Comparison of ENCODE assay signal across 9 cellular contexts in the genomic region with DNA sequence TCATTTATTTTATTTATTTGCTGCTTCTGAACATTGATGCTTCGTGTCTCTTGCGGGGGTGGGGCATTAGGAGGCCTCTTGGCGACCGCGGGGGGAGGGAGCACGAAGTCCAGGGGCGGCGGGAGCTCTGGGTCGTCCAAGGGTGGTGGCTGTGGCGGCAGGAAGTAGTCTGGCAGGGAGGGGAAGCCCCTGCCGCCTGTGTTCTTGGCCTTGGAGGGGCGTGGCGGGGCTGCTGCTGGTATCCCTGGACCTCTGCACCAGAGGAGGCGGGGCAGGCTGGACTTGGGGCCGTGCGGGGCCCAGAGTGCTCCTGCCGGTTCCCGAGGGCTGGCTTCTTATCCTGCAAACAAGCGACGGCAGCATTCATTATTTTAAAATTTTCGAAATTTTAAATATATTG.
DNase-seq lines count a peak whose midpoint lies in the region; ATAC-seq, FAIRE-seq and TF ChIP-seq lines count a peak whose summit lies in the region.
"Had no signal": no experiment of that assay in that cellular context is flagged by ENCODE, and none has a peak within 500 bp of the region (broad histone marks: within the 10 kb centered on the region; RNA-seq: fewer than 3 reads in every experiment).

No MANE protein-coding gene starts in this region.

- H3K79me2 ChIP-seq in H1 (ENCODE audit: control insufficient read depth in 1 of 2, insufficient read depth in 2 of 2, low read length in 2 of 2): no peaks in the 10 kb centered on the region
- H3K79me2 ChIP-seq in PC-3 (ENCODE audit: low read length): no peaks in the 10 kb centered on the region

- TF ChIP-seq POLR2A in H1 (IDR thresholded peaks at IDR 0.05; ENCODE audit: control extremely low read depth in 1 of 2, low read depth in 2 of 2, low read length in 2 of 2): no peak

- H3K23me2 ChIP-seq in H1 (ENCODE audit: low read depth, low read length): no peaks in the 10 kb centered on the region

- H3K4me1 ChIP-seq in H1 (replicated peaks in 1 of 4; ENCODE audit: control insufficient read depth in 3 of 4, insufficient read depth in 4 of 4, low read length in 3 of 4) (no peaks in the 10 kb centered on the region), PC-3 (ENCODE audit: insufficient read depth, low read length) (no peaks in the 10 kb centered on the region)

- WGBS in H1 (ENCODE audit: extremely low coverage in 1 of 2, insufficient coverage in 1 of 2, insufficient read length in 1 of 2, insufficient replicate concordance in 2 of 2, low coverage in 1 of 2, low lambda C conversion rate in 2 of 2, missing lambda C conversion rate in 1 of 2), 2 experiments: 6% methylated on average over 21 of the region's 21 CpGs; no CpG with 5 or more reads in 1 of the 2 experiments

- H3K56ac ChIP-seq in H1 (replicated peaks; ENCODE audit: insufficient read length, low read depth, low read length): no peak overlapping the region

- no peak overlapping the region for H3K4ac ChIP-seq in H1 (replicated peaks; ENCODE audit: insufficient read length, low read depth, low read length)

- no peak for FAIRE-seq in H1 (lab: Jason Lieb, UNC)

- peak overlapping the region; percentile 52 to 61 for H3K4me2 ChIP-seq in H1 (ENCODE audit: insufficient read depth in 1 of 2, low read depth in 2 of 2, low read length in 2 of 2)
- no peak overlapping the region for H3K4me2 ChIP-seq in PC-3 (ENCODE audit: low read length)

- no peaks in the 10 kb centered on the region for H3K79me1 ChIP-seq in H1 (ENCODE audit: low read depth, low read length)

- H3K27me3 ChIP-seq in H1 (replicated peaks in 1 of 4; ENCODE audit: control insufficient read depth in 3 of 4, extremely low read depth in 1 of 4, insufficient read depth in 3 of 4, low read length in 3 of 4): no peaks in the 10 kb centered on the region
- no peaks in the 10 kb centered on the region for H3K27me3 ChIP-seq in PC-3 (ENCODE audit: low read length)

- TF ChIP-seq RAD21 in H1 (IDR thresholded peaks at IDR 0.05 in 1 of 2, conservative IDR thresholded peaks at IDR 0.05 in 1 of 2; ENCODE audit: low read depth in 2 of 2, low read length in 2 of 2): no peak

- H3K23ac ChIP-seq in H1 (ENCODE audit: insufficient read length): no peak overlapping the region

- H3K14ac ChIP-seq in H1 (ENCODE audit: insufficient read length): no peak overlapping the region

- no peak overlapping the region for H2BK120ac ChIP-seq in H1 (replicated peaks; ENCODE audit: low read depth, low read length)

- H4K20me1 ChIP-seq in H1 (replicated peaks in 1 of 2; ENCODE audit: control insufficient read depth in 1 of 2, insufficient read depth in 2 of 2, low read length in 2 of 2) (no peaks in the 10 kb centered on the region), PC-3 (ENCODE audit: low read length) (no peaks in the 10 kb centered on the region)

- ATAC-seq in HG03095 (IDR thresholded peaks at IDR 0.05; ENCODE audit: unreplicated experiment) (peak; percentile 98), PC-3 (no peak)

- H2BK5ac ChIP-seq in H1 (ENCODE audit: low read depth, low read length): no peak overlapping the region

- H3K18ac ChIP-seq in H1 (ENCODE audit: extremely low read depth, low read length): no peak overlapping the region

- H4K8ac ChIP-seq in H1 (ENCODE audit: extremely low read depth, insufficient read depth, low read length): no peak overlapping the region

- DNase-seq in NCI-H146 (lab: John Stamatoyannopoulos, UW) (peak; percentile 53), NCI-H146 treated with DMSO at 0.1 percent for 48 hours (lab: John Stamatoyannopoulos, UW; ENCODE audit: unreplicated experiment) (no peak), H1 (ENCODE audit: low read depth in 1 of 2, low spot score in 2 of 2) (peak in 1 of 2 experiments; percentile 71), skeletal muscle cell (ENCODE audit: low read depth) (no peak), NCI-H187 treated with DMSO at 0.1 percent for 48 hours (lab: John Stamatoyannopoulos, UW) (no peak), PC-3 (no peak), activated gamma-delta T cell treated with Interleukin-2 at 50 U/mL for 16 hours (no peak)

- H3K27ac ChIP-seq in H1 (ENCODE audit: low read depth, low read length) (no peak overlapping the region), PC-3 (ENCODE audit: low read length) (no peak overlapping the region)
- H3K27ac ChIP-seq: 22Rv1 had no signal

- no peak for TF ChIP-seq CTCF in H1 (IDR thresholded peaks at IDR 0.05; ENCODE audit: control extremely low read depth in 1 of 3, insufficient read depth in 1 of 3, low read depth in 1 of 3, low read length in 3 of 3)
- no peak for TF ChIP-seq CTCF in PC-3 (conservative IDR thresholded peaks at IDR 0.05; ENCODE audit: low read depth, low read length)

- BruUV-seq in PC-3 (replicated peaks; lab: Mats Ljungman, UMichigan): no TSS peak

- no peak for TF ChIP-seq EP300 in H1 (IDR thresholded peaks at IDR 0.05; ENCODE audit: borderline replicate concordance in 1 of 2, low read depth in 2 of 2, low read length in 2 of 2)

- H2AFZ ChIP-seq in H1 (ENCODE audit: low read length) (peak overlapping the region; percentile 76; the same call in 1 of the 2 replicates), PC-3 (ENCODE audit: low read length) (no peak overlapping the region)

- no peak overlapping the region for H2BK15ac ChIP-seq in H1 (ENCODE audit: low read length)

- CTCF ChIA-PET in H1 (lab: Charles Lee; ENCODE audit: partially characterized antibody) (interaction anchor here (0.8 to 1.3 kb wide), 4 partner anchors 14 to 28 kb away, joined by 3 to 4 read pairs (median 3); no protein-coding TSS in a partner anchor), PC-3 (lab: Charles Lee) (no interaction called here)

- no peak overlapping the region for H3K9ac ChIP-seq in H1 (replicated peaks in 1 of 4; ENCODE audit: extremely low read depth in 1 of 4, low read depth in 3 of 4, low read length in 3 of 4)
- no peak overlapping the region for H3K9ac ChIP-seq in PC-3 (ENCODE audit: low read length)

- POLR2A ChIA-PET in H1 (lab: Charles Lee; ENCODE audit: partially characterized antibody): no interaction called here
- POLR2A ChIA-PET in PC-3 (lab: Charles Lee; ENCODE audit: unreplicated experiment): no interaction called here

- H4K91ac ChIP-seq in H1 (replicated peaks; ENCODE audit: insufficient read length, low read length): no peak overlapping the region

- no peak overlapping the region for H2BK20ac ChIP-seq in H1 (ENCODE audit: low read length)

- no peaks in the 10 kb centered on the region for H3K36me3 ChIP-seq in H1 (ENCODE audit: control insufficient read depth in 2 of 4, insufficient read depth in 4 of 4, low read length in 3 of 4)
- no peaks in the 10 kb centered on the region for H3K36me3 ChIP-seq in PC-3 (ENCODE audit: low read depth, low read length)

- no peak overlapping the region for H2BK12ac ChIP-seq in H1 (ENCODE audit: low read depth, low read length)

- intact Hi-C loops in PC-3 (cut with micrococcal nuclease): no loop called here

- no peaks in the 10 kb centered on the region for H3K9me2 ChIP-seq in PC-3 (replicated peaks; ENCODE audit: low read length)

- no peak overlapping the region for H2AK5ac ChIP-seq in H1 (ENCODE audit: low read depth, low read length)

- H3K9me3 ChIP-seq in H1 (ENCODE audit: insufficient read depth in 2 of 2, low read depth in 1 of 2, low read length in 1 of 2) (no peaks in the 10 kb centered on the region), PC-3 (ENCODE audit: low read length) (no peaks in the 10 kb centered on the region)

- H4K5ac ChIP-seq in H1 (ENCODE audit: insufficient read length, low read depth, low read length): no peak overlapping the region

- H3F3A ChIP-seq in PC-3 (ENCODE audit: low read length, unreplicated experiment): no peaks in the 10 kb centered on the region

- H3K4me3 ChIP-seq in H1 (ENCODE audit: extremely low read depth in 1 of 4, insufficient read depth in 2 of 4, low read depth in 3 of 4, low read length in 4 of 4): peak overlapping the region; percentile 4 to 52 (median 9); a peak in 5 of 8 replicates
- peak overlapping the region; percentile 13 for H3K4me3 ChIP-seq in skeletal muscle cell (ENCODE audit: low read depth, low read length)
- no peak overlapping the region for H3K4me3 ChIP-seq in PC-3 (ENCODE audit: low read length)

TF ChIP-seq in H1, 55 proteins besides CTCF, POLR2A, EP300 and RAD21:
- TF ChIP-seq, protein P1, sequence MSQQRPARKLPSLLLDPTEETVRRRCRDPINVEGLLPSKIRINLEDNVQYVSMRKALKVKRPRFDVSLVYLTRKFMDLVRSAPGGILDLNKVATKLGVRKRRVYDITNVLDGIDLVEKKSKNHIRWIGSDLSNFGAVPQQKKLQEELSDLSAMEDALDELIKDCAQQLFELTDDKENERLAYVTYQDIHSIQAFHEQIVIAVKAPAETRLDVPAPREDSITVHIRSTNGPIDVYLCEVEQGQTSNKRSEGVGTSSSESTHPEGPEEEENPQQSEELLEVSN (IDR thresholded peaks at IDR 0.05): 0 out of 2 replicates have a peak, but pooled peaks have one; percentile 14
- no peak for TF ChIP-seq HDAC6 (IDR thresholded peaks at IDR 0.05; ENCODE audit: low read depth, low read length)
